In the genomic region with DNA sequence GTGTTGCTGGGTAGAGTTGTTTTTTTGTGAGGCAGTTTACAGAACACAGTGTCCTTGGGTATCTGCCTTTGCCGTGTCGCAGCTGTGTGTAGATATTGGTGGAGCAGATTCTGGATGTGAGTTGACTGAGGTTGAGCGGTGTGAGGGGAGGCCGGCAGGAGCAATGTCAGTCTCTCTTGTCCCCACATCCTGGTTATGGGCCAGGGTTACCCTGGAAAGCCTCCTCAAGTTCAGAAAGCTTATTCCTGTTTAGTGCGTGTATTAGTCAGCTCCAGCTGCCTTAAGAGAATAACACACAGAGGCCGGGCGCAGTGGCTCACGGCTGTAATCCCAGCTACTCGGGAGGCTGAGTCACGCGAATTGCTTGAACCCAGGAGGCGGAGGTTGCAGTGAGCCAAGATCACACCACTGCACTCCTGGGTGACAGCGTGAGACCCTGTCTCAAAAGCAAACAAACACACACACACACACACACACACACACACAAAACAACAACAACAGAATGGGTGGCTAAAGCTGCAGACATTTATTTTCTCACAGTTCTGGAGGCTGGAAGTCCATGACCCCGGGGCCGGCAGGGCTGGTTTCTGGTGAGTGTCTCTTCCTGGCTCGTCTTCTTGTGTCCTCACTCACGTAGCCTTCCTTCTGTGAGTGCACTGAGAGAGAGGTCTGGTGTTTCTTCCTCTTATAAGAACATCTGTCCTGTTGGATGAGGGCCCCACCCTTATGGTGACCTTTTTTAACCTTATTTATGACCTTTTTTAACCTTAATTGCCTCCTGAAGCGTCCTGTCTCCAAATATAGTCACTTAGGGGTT, we compare ENCODE assay signal across 10 cellular contexts. TPM values are rescaled to one million over a fixed set of nuclear protein-coding genes. Genes with fewer than 3 reads are reported as not detected.
DNase-seq lines count a peak whose midpoint lies in the region; ATAC-seq, FAIRE-seq and TF ChIP-seq lines count a peak whose summit lies in the region.
"Had no signal": no experiment of that assay in that cellular context is flagged by ENCODE, and none has a peak within 500 bp of the region (broad histone marks: within the 10 kb centered on the region; RNA-seq: fewer than 3 reads in every experiment).

No MANE protein-coding gene starts in this region.

- DNase-seq in Daoy (ENCODE audit: low read depth): peak; percentile 53
- no peak for DNase-seq in activated B cell treated with CpG ODN at 0.5 μM for 24 hours
- DNase-seq in central memory CD4-positive, alpha-beta T cell: peak; percentile 27
- peak; percentile 29 for DNase-seq in occipital lobe (lab: John Stamatoyannopoulos, UW)
- DNase-seq in NCI-H1417 (lab: John Stamatoyannopoulos, UW): no peak
- DNase-seq in left lobe of liver (ENCODE audit: low spot score): no peak
- no peak for DNase-seq in GM12892 (ENCODE audit: insufficient read length)
- DNase-seq in SJCRH30: no peak

- POLR2A ChIA-PET in activated B cell treated with CpG ODN at 0.5 μM for 24 hours (lab: Charles Lee): interaction anchor here (0.6 to 1.5 kb wide), 3 partner anchors 19 to 63 kb away, joined by 3 to 5 read pairs (median 3); no protein-coding TSS in a partner anchor

- no peaks in the 10 kb centered on the region for H3K27me3 Mint-ChIP-seq in activated B cell treated with CpG ODN at 0.5 μM for 24 hours

- H3K4me3 Mint-ChIP-seq in activated B cell treated with CpG ODN at 0.5 μM for 24 hours: peak overlapping the region; percentile 54

- intact Hi-C loops in activated B cell treated with CpG ODN at 0.5 μM for 24 hours (cut with micrococcal nuclease): loop anchor here (5.0 kb wide), 2 partner anchors 348 to 793 kb away; no protein-coding TSS in a partner anchor

- no peak overlapping the region for H3K4me3 ChIP-seq in SJCRH30
- H3K4me3 ChIP-seq: ovary, SK-N-MC had no signal

- CTCF ChIA-PET in activated B cell treated with CpG ODN at 0.5 μM for 24 hours (lab: Charles Lee): interaction anchor here (0.6 to 1.1 kb wide), 2 partner anchors 33 to 381 kb away, joined by 3 to 4 read pairs; no protein-coding TSS in a partner anchor

- H3K36me3 ChIP-seq in SJCRH30: peaks cover 27% of the 10 kb centered on the region
- H3K36me3 ChIP-seq: ovary had no signal

- H3K4me1 ChIP-seq in SJCRH30: peaks cover 9% of the 10 kb centered on the region

- no peaks in the 10 kb centered on the region for H3K27me3 ChIP-seq in SJCRH30
- H3K27me3 ChIP-seq: ovary had no signal

- ATAC-seq in activated B cell treated with CpG ODN at 0.5 μM for 24 hours (ENCODE audit: low read depth) (no peak), left lobe of liver (no peak)

- no peak for TF ChIP-seq POLR2A in GM12892 (IDR thresholded peaks at IDR 0.05; ENCODE audit: low read depth, low read length)

- no peak for TF ChIP-seq CTCF in activated B cell treated with CpG ODN at 0.5 μM for 24 hours (IDR thresholded peaks at IDR 0.05)

- H3K27ac Mint-ChIP-seq in activated B cell treated with CpG ODN at 0.5 μM for 24 hours: peak overlapping the region; percentile 78

- H3K36me3 Mint-ChIP-seq in activated B cell treated with CpG ODN at 0.5 μM for 24 hours (ENCODE audit: low read depth): peaks cover 62% of the 10 kb centered on the region

- no peak overlapping the region for H3K27ac ChIP-seq in SJCRH30
- H3K27ac ChIP-seq: ovary, SK-N-MC had no signal

- peaks cover 86% of the 10 kb centered on the region for H3K4me1 Mint-ChIP-seq in activated B cell treated with CpG ODN at 0.5 μM for 24 hours

- no peaks in the 10 kb centered on the region; the same call in 1 of the 2 replicates for H3K9me3 ChIP-seq in SJCRH30 (replicated peaks)
- H3K9me3 ChIP-seq: ovary had no signal

- FAIRE-seq in GM12892 (lab: Jason Lieb, UNC): no peak

- no peaks in the 10 kb centered on the region for H3K9me3 Mint-ChIP-seq in activated B cell treated with CpG ODN at 0.5 μM for 24 hours

RNA-seq across cellular contexts. Expression of a gene that starts 5.1 kb away (rescaled TPM):
- total RNA-seq in Daoy (2014; rRNA removed; shearing (Covaris generic)): 20.5 and 25.7 TPM in 2 replicates
- total RNA-seq in activated B cell treated with CpG ODN at 0.5 μM for 24 hours (52.9 and 53.4 TPM in 2 replicates), occipital lobe (86.1 TPM), left lobe of liver (6.3 TPM)
- polyA plus RNA-seq in GM12892 (2012; ENCODE audit: missing spikeins): 26.4 TPM
- total RNA-seq in SJCRH30 (2014; rRNA removed; shearing (Covaris generic)): 50.5 and 51.9 TPM in 2 replicates

Comparison
In these comparisons a context has a peak if more than half of its experiments do, and no peak if none do; other contexts are left out.
1. DNase-seq: peak in Daoy (single experiment), central memory CD4-positive, alpha-beta T cell (single experiment) and occipital lobe (single experiment); none in activated B cell treated with CpG ODN at 0.5 μM for 24 hours (single experiment), NCI-H1417 (0 of 3), left lobe of liver (single experiment), GM12892 (single experiment) and SJCRH30 (0 of 2).